Comparison of ENCODE assay signal across 1 cellular context in genomic region chr11:68030318-68031135, GRCh38.
TF ChIP-seq lines count a peak whose summit lies in the region.

Gene NDUFS8, plus strand, starts transcription at chr11:68030681. Its CDS starts 1,471 bp downstream, at chr11:68032152.

TF ChIP-seq in SK-N-SH, 30 proteins besides CTCF, POLR2A, EP300 and RAD21 (continued from another document):
- TF ChIP-seq IRF3 (IDR thresholded peaks at IDR 0.05; ENCODE audit: low read depth, low read length) (peak; percentile 71), TCF12 (IDR thresholded peaks at IDR 0.05) (no peak), CHD2 (IDR thresholded peaks at IDR 0.05; ENCODE audit: low read length, partially characterized antibody) (peak; percentile 85), NFIC (IDR thresholded peaks at IDR 0.05; ENCODE audit: borderline replicate concordance) (no peak), RCOR1 (IDR thresholded peaks at IDR 0.05; ENCODE audit: low read length) (no peak), USF2 (IDR thresholded peaks at IDR 0.05; ENCODE audit: borderline replicate concordance, low read depth, low read length) (no peak)
